In the genomic region with DNA sequence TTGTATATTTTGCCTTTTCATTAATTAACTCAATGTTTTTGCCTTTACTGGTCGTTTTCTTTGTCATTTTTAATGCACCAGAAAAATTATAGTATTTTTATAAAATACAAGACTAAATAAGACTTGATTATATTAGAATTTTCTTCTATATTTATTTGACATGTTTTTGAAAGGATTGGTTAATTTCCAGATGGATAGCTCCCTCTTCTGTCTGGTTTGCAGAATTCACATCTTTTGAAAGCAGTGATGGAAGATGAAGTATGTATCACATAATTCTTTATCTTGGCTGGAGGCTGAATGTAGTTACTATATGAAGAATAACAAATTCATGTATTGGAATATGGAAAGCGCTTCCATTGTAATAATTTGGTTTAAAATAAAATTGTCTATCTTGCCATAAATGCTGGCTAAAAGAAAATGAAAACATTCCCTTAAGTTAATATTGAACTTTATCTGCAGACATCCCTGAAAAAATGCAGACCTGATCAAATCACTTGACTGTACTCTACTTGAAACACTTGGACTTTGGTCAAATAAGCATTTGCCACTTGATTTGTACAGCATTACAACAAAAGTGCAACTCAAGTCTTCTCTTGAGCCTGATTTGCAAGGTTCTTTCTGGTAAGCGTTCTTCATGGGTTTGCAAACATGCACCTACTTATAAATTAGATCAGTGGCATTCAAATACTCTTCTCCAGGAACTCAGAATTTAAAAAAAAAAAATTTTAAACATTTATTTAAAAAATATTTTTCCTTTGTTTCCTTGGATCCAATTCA, we compare ENCODE assay signal across 8 cellular contexts.
DNase-seq lines count a peak whose midpoint lies in the region; ATAC-seq and TF ChIP-seq lines count a peak whose summit lies in the region.

No MANE protein-coding gene starts in this region.

- no peaks in the 10 kb centered on the region for H3K9me3 ChIP-seq in adrenal gland (replicated peaks in 1 of 3)
- H3K9me3 ChIP-seq in liver (ENCODE audit: control insufficient read depth in 4 of 4, low read length in 3 of 4): no peaks in the 10 kb centered on the region

- no peaks in the 10 kb centered on the region for H3K27me3 ChIP-seq in adrenal gland
- no peaks in the 10 kb centered on the region for H3K27me3 ChIP-seq in liver (ENCODE audit: control insufficient read depth in 4 of 4, insufficient read depth in 4 of 4, low read length in 3 of 4)

- in situ Hi-C loops in G401 (cut with HindIII; ENCODE audit: low sequenced_read_pairs): no loop called here

- TF ChIP-seq CTCF in adrenal gland (IDR thresholded peaks at IDR 0.05): peak; percentile 19 to 72 (median 62)
- peak; percentile 32 for TF ChIP-seq CTCF in liver (IDR thresholded peaks at IDR 0.05; ENCODE audit: low read depth, low read length, missing input control)

- intact Hi-C loops in adrenal gland (cut with DNase I): loop anchor here (2.0 to 10.0 kb wide), 4 partner anchors 48 to 295 kb away; no protein-coding TSS in a partner anchor

- H3K36me3 ChIP-seq in adrenal gland (replicated peaks in 1 of 2) (no peaks in the 10 kb centered on the region), liver (ENCODE audit: control insufficient read depth in 4 of 4, insufficient read depth in 3 of 4, low read depth in 1 of 4, low read length in 3 of 4) (no peaks in the 10 kb centered on the region)

- H3K27ac ChIP-seq in adrenal gland: no peak overlapping the region
- no peak overlapping the region for H3K27ac ChIP-seq in liver (ENCODE audit: low read depth in 1 of 2, low read length in 2 of 2)

- 28 to 37% (median 33%) methylated on average over 3 of the region's 3 CpGs for WGBS in adrenal gland, 4 donors
- WGBS in liver: 32% methylated on average over 3 of the region's 3 CpGs

- peak; percentile 66 to 71 for TF ChIP-seq RAD21 in liver (IDR thresholded peaks at IDR 0.05)

- ATAC-seq in GM19397 (IDR thresholded peaks at IDR 0.05; ENCODE audit: unreplicated experiment) (no peak), HG03520 (IDR thresholded peaks at IDR 0.05; ENCODE audit: unreplicated experiment) (no peak), HG03565 (IDR thresholded peaks at IDR 0.05; ENCODE audit: unreplicated experiment) (no peak)

- DNase-seq in G401 (ENCODE audit: low spot score): peak; percentile 7
- peak; percentile 26 to 87 (median 66) for DNase-seq in NCI-H1417 (lab: John Stamatoyannopoulos, UW)
- no peak for DNase-seq in adrenal gland
- DNase-seq in islet precursor cell: no peak

- H3K9ac ChIP-seq in liver (ENCODE audit: low read depth in 1 of 2, low read length in 2 of 2): no peak overlapping the region

- TF ChIP-seq POLR2A in adrenal gland (IDR thresholded peaks at IDR 0.05): no peak

- H3K4me1 ChIP-seq in adrenal gland (replicated peaks in 1 of 2) (no peaks in the 10 kb centered on the region), liver (ENCODE audit: control insufficient read depth in 4 of 4, insufficient read depth in 4 of 4, low read length in 3 of 4) (no peaks in the 10 kb centered on the region)

- H3K4me3 ChIP-seq in adrenal gland: no peak overlapping the region
- no peak overlapping the region for H3K4me3 ChIP-seq in liver (ENCODE audit: low read depth in 1 of 3, low read length in 3 of 3)

TF ChIP-seq in liver, 16 proteins besides CTCF, POLR2A, EP300 and RAD21:
- TF ChIP-seq FOXA2 (IDR thresholded peaks at IDR 0.05): no peak
- TF ChIP-seq HNF4A (conservative IDR thresholded peaks at IDR 0.05): no peak
- TF ChIP-seq JUND (IDR thresholded peaks at IDR 0.05): no peak
- no peak for TF ChIP-seq TAF1 (conservative IDR thresholded peaks at IDR 0.05)
- TF ChIP-seq RXRA (IDR thresholded peaks at IDR 0.05): no peak
- TF ChIP-seq, protein P1, sequence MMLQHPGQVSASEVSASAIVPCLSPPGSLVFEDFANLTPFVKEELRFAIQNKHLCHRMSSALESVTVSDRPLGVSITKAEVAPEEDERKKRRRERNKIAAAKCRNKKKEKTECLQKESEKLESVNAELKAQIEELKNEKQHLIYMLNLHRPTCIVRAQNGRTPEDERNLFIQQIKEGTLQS (IDR thresholded peaks at IDR 0.05): no peak
- no peak for TF ChIP-seq SP1 (IDR thresholded peaks at IDR 0.05)
- no peak for TF ChIP-seq GABPA (IDR thresholded peaks at IDR 0.05 in 1 of 2, conservative IDR thresholded peaks at IDR 0.05 in 1 of 2)
- TF ChIP-seq, protein P2, sequence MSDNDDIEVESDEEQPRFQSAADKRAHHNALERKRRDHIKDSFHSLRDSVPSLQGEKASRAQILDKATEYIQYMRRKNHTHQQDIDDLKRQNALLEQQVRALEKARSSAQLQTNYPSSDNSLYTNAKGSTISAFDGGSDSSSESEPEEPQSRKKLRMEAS (IDR thresholded peaks at IDR 0.05): no peak
- TF ChIP-seq EGR1 (IDR thresholded peaks at IDR 0.05; ENCODE audit: low read depth in 2 of 2): no peak
- TF ChIP-seq HNF4G (IDR thresholded peaks at IDR 0.05): no peak
- TF ChIP-seq YY1 (IDR thresholded peaks at IDR 0.05): no peak
- TF ChIP-seq, protein P3, sequence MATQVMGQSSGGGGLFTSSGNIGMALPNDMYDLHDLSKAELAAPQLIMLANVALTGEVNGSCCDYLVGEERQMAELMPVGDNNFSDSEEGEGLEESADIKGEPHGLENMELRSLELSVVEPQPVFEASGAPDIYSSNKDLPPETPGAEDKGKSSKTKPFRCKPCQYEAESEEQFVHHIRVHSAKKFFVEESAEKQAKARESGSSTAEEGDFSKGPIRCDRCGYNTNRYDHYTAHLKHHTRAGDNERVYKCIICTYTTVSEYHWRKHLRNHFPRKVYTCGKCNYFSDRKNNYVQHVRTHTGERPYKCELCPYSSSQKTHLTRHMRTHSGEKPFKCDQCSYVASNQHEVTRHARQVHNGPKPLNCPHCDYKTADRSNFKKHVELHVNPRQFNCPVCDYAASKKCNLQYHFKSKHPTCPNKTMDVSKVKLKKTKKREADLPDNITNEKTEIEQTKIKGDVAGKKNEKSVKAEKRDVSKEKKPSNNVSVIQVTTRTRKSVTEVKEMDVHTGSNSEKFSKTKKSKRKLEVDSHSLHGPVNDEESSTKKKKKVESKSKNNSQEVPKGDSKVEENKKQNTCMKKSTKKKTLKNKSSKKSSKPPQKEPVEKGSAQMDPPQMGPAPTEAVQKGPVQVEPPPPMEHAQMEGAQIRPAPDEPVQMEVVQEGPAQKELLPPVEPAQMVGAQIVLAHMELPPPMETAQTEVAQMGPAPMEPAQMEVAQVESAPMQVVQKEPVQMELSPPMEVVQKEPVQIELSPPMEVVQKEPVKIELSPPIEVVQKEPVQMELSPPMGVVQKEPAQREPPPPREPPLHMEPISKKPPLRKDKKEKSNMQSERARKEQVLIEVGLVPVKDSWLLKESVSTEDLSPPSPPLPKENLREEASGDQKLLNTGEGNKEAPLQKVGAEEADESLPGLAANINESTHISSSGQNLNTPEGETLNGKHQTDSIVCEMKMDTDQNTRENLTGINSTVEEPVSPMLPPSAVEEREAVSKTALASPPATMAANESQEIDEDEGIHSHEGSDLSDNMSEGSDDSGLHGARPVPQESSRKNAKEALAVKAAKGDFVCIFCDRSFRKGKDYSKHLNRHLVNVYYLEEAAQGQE (IDR thresholded peaks at IDR 0.05): no peak
- no peak for TF ChIP-seq FOXA1 (IDR thresholded peaks at IDR 0.05)
- TF ChIP-seq NR2F2 (IDR thresholded peaks at IDR 0.05): no peak
- TF ChIP-seq, protein P4, sequence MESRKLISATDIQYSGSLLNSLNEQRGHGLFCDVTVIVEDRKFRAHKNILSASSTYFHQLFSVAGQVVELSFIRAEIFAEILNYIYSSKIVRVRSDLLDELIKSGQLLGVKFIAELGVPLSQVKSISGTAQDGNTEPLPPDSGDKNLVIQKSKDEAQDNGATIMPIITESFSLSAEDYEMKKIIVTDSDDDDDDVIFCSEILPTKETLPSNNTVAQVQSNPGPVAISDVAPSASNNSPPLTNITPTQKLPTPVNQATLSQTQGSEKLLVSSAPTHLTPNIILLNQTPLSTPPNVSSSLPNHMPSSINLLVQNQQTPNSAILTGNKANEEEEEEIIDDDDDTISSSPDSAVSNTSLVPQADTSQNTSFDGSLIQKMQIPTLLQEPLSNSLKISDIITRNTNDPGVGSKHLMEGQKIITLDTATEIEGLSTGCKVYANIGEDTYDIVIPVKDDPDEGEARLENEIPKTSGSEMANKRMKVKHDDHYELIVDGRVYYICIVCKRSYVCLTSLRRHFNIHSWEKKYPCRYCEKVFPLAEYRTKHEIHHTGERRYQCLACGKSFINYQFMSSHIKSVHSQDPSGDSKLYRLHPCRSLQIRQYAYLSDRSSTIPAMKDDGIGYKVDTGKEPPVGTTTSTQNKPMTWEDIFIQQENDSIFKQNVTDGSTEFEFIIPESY (IDR thresholded peaks at IDR 0.05): no peak
TF ChIP-seq in liver: peak in this region for 0.

Comparison
In these comparisons a context has a peak if more than half of its experiments do, and no peak if none do; other contexts are left out.
1. DNase-seq: peak in G401 (single experiment) and NCI-H1417 (3 of 3); none in adrenal gland (0 of 7) and islet precursor cell (single experiment).